10 cellular contexts compared by ENCODE assay signal in the genomic region with DNA sequence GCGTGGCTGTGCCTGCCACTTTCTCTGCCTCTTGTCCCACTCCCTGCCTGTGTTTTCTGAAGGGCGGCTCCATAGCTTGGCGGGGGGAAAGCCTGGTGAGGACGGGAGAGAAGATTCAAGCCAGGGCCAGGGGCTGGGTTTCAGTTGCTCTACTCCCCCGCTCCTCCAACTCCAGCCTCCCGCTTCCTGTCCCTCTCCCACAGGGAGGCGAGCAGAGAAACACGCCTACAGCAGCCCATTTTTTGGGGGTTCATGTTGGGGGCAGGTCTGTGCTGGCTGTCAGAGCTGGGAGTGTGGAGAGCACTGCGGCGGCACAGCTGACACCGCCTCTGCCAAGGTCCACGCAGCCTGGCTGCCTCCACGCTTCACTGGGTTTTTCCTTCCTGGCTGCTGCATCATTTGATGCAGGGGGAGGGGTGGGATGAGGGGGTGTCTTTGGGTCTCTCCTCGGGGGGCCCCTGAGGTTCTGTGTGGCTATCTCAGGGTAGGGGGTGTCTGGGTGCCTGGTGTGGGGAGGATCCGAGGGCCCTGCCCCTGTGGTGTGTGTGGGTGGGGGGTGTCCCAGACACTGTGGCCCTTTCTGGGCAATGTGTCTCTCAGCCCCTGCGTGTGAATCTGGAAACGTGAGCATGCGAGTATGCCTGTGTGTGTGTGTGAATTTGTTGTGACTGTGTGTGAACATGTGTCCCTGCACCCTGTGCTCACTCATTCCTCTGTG. TPM values are rescaled to one million over a fixed set of nuclear protein-coding genes. Genes with fewer than 3 reads are reported as not detected.
A peak's percentile ranks its signal among the peaks of the same experiment; 100 is the strongest.
DNase-seq lines count a peak whose midpoint lies in the region; ATAC-seq and TF ChIP-seq lines count a peak whose summit lies in the region.
"Had no signal": no experiment of that assay in that cellular context is flagged by ENCODE, and none has a peak within 500 bp of the region (broad histone marks: within the 10 kb centered on the region; RNA-seq: fewer than 3 reads in every experiment).

No MANE protein-coding gene starts in this region.

- H3K9me3 ChIP-seq in PC-9 (ENCODE audit: insufficient read depth, low read depth): no peaks in the 10 kb centered on the region
- no peaks in the 10 kb centered on the region for H3K9me3 ChIP-seq in fibroblast of lung (ENCODE audit: control insufficient read depth, insufficient read depth, low read depth, low read length)

- H3F3A ChIP-seq in PC-9 (ENCODE audit: insufficient read depth, low read depth): peaks cover 39% of the 10 kb centered on the region; the same call in 1 of the 2 replicates

- H3K36me3 ChIP-seq in PC-9 (ENCODE audit: low read depth) (no peaks in the 10 kb centered on the region), fibroblast of lung (ENCODE audit: control insufficient read depth, insufficient read depth, low read length) (no peaks in the 10 kb centered on the region), brain microvascular endothelial cell (replicated peaks) (no peaks in the 10 kb centered on the region)

- no peak overlapping the region for H3K9ac ChIP-seq in fibroblast of lung (ENCODE audit: insufficient read depth, low read length)

- H2AFZ ChIP-seq in PC-9 (no peak overlapping the region), fibroblast of lung (ENCODE audit: low read length) (peak overlapping the region; percentile 87)

- no peaks in the 10 kb centered on the region for H3K9me3 Mint-ChIP-seq in activated CD4-positive, alpha-beta memory T cell treated with anti-CD3 and anti-CD28 coated beads for 36 hours
- H3K9me3 Mint-ChIP-seq in activated CD4-positive, alpha-beta memory T cell treated with anti-CD3 and anti-CD28 coated beads, Interleukin-2, amount 10 ng/mL, durations not matched to agents 7 days and 5 days: no peaks in the 10 kb centered on the region
- H3K9me3 Mint-ChIP-seq: T-helper 1 cell treated with Interleukin-12 subunit alpha and Interleukin-12 subunit beta and Interleukin-4 antibody, amounts not matched to agents 30 μg/mL and 1 μg/mL, for 36 hours had no signal

- H3K4me3 ChIP-seq in PC-9: no peak overlapping the region
- H3K4me3 ChIP-seq in fibroblast of lung (replicated peaks in 1 of 4; ENCODE audit: control extremely low read depth in 1 of 4, insufficient read depth in 1 of 4, low read depth in 3 of 4, low read length in 4 of 4): no peak overlapping the region
- H3K4me3 ChIP-seq in brain microvascular endothelial cell (ENCODE audit: low read depth, low read length): no peak overlapping the region

- H3K27me3 Mint-ChIP-seq in activated CD4-positive, alpha-beta memory T cell treated with anti-CD3 and anti-CD28 coated beads for 36 hours: peaks cover 19% of the 10 kb centered on the region
- peaks cover 21% of the 10 kb centered on the region for H3K27me3 Mint-ChIP-seq in activated CD4-positive, alpha-beta memory T cell treated with anti-CD3 and anti-CD28 coated beads, Interleukin-2, amount 10 ng/mL, durations not matched to agents 7 days and 5 days

- no peaks in the 10 kb centered on the region for H3K9me2 ChIP-seq in PC-9 (ENCODE audit: insufficient read depth)

- no peak overlapping the region for H3K27ac Mint-ChIP-seq in activated CD4-positive, alpha-beta memory T cell treated with anti-CD3 and anti-CD28 coated beads for 36 hours
- no peak overlapping the region for H3K27ac Mint-ChIP-seq in activated CD4-positive, alpha-beta memory T cell treated with anti-CD3 and anti-CD28 coated beads, Interleukin-2, amount 10 ng/mL, durations not matched to agents 7 days and 5 days
- H3K27ac Mint-ChIP-seq: progenitor cell of endocrine pancreas had no signal

- H3K27ac ChIP-seq in PC-9 (0 out of 2 replicates have a peak overlapping the region, but pooled peaks have one; percentile 47), fibroblast of lung (ENCODE audit: insufficient read depth, low read length) (peak overlapping the region; percentile 34), brain microvascular endothelial cell (no peak overlapping the region)

- intact Hi-C loops in activated CD4-positive, alpha-beta memory T cell treated with anti-CD3 and anti-CD28 coated beads for 36 hours (cut with micrococcal nuclease): no loop called here
- intact Hi-C loops in PC-9 (cut with micrococcal nuclease; ENCODE audit: unreplicated experiment): loop anchor here (1.0 kb wide), 1 partner anchor 16 kb away; no protein-coding TSS in a partner anchor

- H3K36me3 Mint-ChIP-seq in activated CD4-positive, alpha-beta memory T cell treated with anti-CD3 and anti-CD28 coated beads for 36 hours: no peaks in the 10 kb centered on the region
- H3K36me3 Mint-ChIP-seq in activated CD4-positive, alpha-beta memory T cell treated with anti-CD3 and anti-CD28 coated beads, Interleukin-2, amount 10 ng/mL, durations not matched to agents 7 days and 5 days (ENCODE audit: low read depth): no peaks in the 10 kb centered on the region

- TF ChIP-seq CTCF in PC-9 (conservative IDR thresholded peaks at IDR 0.05): no peak
- no peak for TF ChIP-seq CTCF in fibroblast of lung (conservative IDR thresholded peaks at IDR 0.05 in 1 of 2, IDR thresholded peaks at IDR 0.05 in 1 of 2; ENCODE audit: low read depth in 1 of 2, low read length in 2 of 2)
- TF ChIP-seq CTCF in brain microvascular endothelial cell (IDR thresholded peaks at IDR 0.05; ENCODE audit: low read depth, low read length, missing control alignments): no peak

- in situ Hi-C loops in brain microvascular endothelial cell (cut with HindIII; ENCODE audit: low pct_ligation_motif_present, low sequenced_read_pairs): no loop called here

- peak; percentile 12 for ATAC-seq in stimulated activated naive CD8-positive, alpha-beta T cell treated with anti-CD3 and anti-CD28 coated beads, Interleukin-15, Interleukin-2, amounts not matched to agents 100 U/mL and 50 U/mL, for 24 hours
- no peak for ATAC-seq in GM19463 (IDR thresholded peaks at IDR 0.05; ENCODE audit: unreplicated experiment)

- peak overlapping the region; percentile 58 for H3K4me2 ChIP-seq in PC-9
- H3K4me2 ChIP-seq in fibroblast of lung (ENCODE audit: extremely low read depth, insufficient read depth, low read length): peak overlapping the region; percentile 63

- CTCF ChIA-PET in activated CD4-positive, alpha-beta memory T cell treated with anti-CD3 and anti-CD28 coated beads for 36 hours (lab: Charles Lee): interaction anchor here (1.1 to 1.3 kb wide), 3 partner anchors 11 to 47 kb away, joined by 3 to 7 read pairs (median 3); no protein-coding TSS in a partner anchor
- CTCF ChIA-PET in activated CD4-positive, alpha-beta memory T cell treated with anti-CD3 and anti-CD28 coated beads, Interleukin-2, amount 10 ng/mL, durations not matched to agents 7 days and 5 days (lab: Charles Lee): interaction anchor here (1.3 kb wide), 1 partner anchor 19 kb away, joined by 3 read pairs; no protein-coding TSS in a partner anchor
- CTCF ChIA-PET in PC-9 (lab: Charles Lee): interaction anchor here (0.5 to 0.6 kb wide), 2 partner anchors 68 to 125 kb away, joined by 5 to 7 read pairs; no protein-coding TSS in a partner anchor

- POLR2A ChIA-PET in activated CD4-positive, alpha-beta memory T cell treated with anti-CD3 and anti-CD28 coated beads for 36 hours (lab: Charles Lee): interaction anchor here (0.7 kb wide), 1 partner anchor 317 kb away, joined by 3 read pairs; no protein-coding TSS in a partner anchor
- POLR2A ChIA-PET in activated CD4-positive, alpha-beta memory T cell treated with anti-CD3 and anti-CD28 coated beads, Interleukin-2, amount 10 ng/mL, durations not matched to agents 7 days and 5 days (lab: Charles Lee): no interaction called here
- POLR2A ChIA-PET in PC-9 (lab: Charles Lee; ENCODE audit: unreplicated experiment): interaction anchor here (0.5 to 0.9 kb wide), 6 partner anchors 9 to 91 kb away, joined by 3 to 34 read pairs (median 6); no protein-coding TSS in a partner anchor

- peaks cover 71% of the 10 kb centered on the region for H3K4me1 ChIP-seq in PC-9 (replicated peaks; ENCODE audit: insufficient read depth)
- H3K4me1 ChIP-seq in fibroblast of lung (ENCODE audit: control insufficient read depth, extremely low read depth, insufficient read depth, low read length): peaks cover 19% of the 10 kb centered on the region

- no TSS peak for BruUV-seq in PC-9 (replicated peaks; lab: Mats Ljungman, UMichigan)

- peaks cover 5% of the 10 kb centered on the region for H3K4me1 Mint-ChIP-seq in activated CD4-positive, alpha-beta memory T cell treated with anti-CD3 and anti-CD28 coated beads for 36 hours (ENCODE audit: low read depth)
- H3K4me1 Mint-ChIP-seq in activated CD4-positive, alpha-beta memory T cell treated with anti-CD3 and anti-CD28 coated beads, Interleukin-2, amount 10 ng/mL, durations not matched to agents 7 days and 5 days: peaks cover 5% of the 10 kb centered on the region

- H3K79me2 ChIP-seq in PC-9 (ENCODE audit: low read depth) (no peaks in the 10 kb centered on the region), fibroblast of lung (ENCODE audit: control insufficient read depth, insufficient read depth, low read length) (no peaks in the 10 kb centered on the region)

- no peaks in the 10 kb centered on the region for H4K20me1 ChIP-seq in PC-9 (ENCODE audit: insufficient read depth)
- no peaks in the 10 kb centered on the region for H4K20me1 ChIP-seq in fibroblast of lung (ENCODE audit: control insufficient read depth, extremely low read depth, insufficient read depth, low read length)

- DNase-seq in activated CD4-positive, alpha-beta memory T cell treated with anti-CD3 and anti-CD28 coated beads for 36 hours: peak; percentile 24
- DNase-seq in activated CD4-positive, alpha-beta memory T cell treated with anti-CD3 and anti-CD28 coated beads, Interleukin-2, amount 10 ng/mL, durations not matched to agents 7 days and 5 days: no peak
- DNase-seq in PC-9 (no peak), fibroblast of lung (ENCODE audit: low read depth in 2 of 2) (peak in 1 of 2 donors; percentile 52), brain microvascular endothelial cell (no peak), MV-4-11 (lab: John Stamatoyannopoulos, UW) (no peak)
- peak; percentile 16 for DNase-seq in stimulated activated naive CD8-positive, alpha-beta T cell treated with anti-CD3 and anti-CD28 coated beads, Interleukin-15, Interleukin-2, amounts not matched to agents 100 U/mL and 50 U/mL, for 24 hours

- H3K27me3 ChIP-seq in PC-9 (ENCODE audit: insufficient read depth, low read depth) (no peaks in the 10 kb centered on the region), fibroblast of lung (ENCODE audit: control insufficient read depth, insufficient read depth, low read length) (no peaks in the 10 kb centered on the region), brain microvascular endothelial cell (replicated peaks) (no peaks in the 10 kb centered on the region)

- H3K4me3 Mint-ChIP-seq in activated CD4-positive, alpha-beta memory T cell treated with anti-CD3 and anti-CD28 coated beads for 36 hours: no peak overlapping the region
- H3K4me3 Mint-ChIP-seq in activated CD4-positive, alpha-beta memory T cell treated with anti-CD3 and anti-CD28 coated beads, Interleukin-2, amount 10 ng/mL, durations not matched to agents 7 days and 5 days: no peak overlapping the region
- H3K4me3 Mint-ChIP-seq: T-helper 1 cell treated with Interleukin-12 subunit alpha and Interleukin-12 subunit beta and Interleukin-4 antibody, amounts not matched to agents 30 μg/mL and 1 μg/mL, for 36 hours had no signal

RNA-seq across cellular contexts. Expression of a gene that starts 10.7 kb away (rescaled TPM):
- total RNA-seq in activated CD4-positive, alpha-beta memory T cell treated with anti-CD3 and anti-CD28 coated beads for 36 hours: not detected
- total RNA-seq in activated CD4-positive, alpha-beta memory T cell treated with anti-CD3 and anti-CD28 coated beads, Interleukin-2, amount 10 ng/mL, durations not matched to agents 7 days and 5 days: not detected
- total RNA-seq in PC-9 (2021) (84.1 and 94.9 TPM in 2 replicates), fibroblast of lung (under 0.01 and 0.17 TPM in 2 replicates)
- 0.90 and 1.0 TPM in 2 replicates for polyA plus RNA-seq in fibroblast of lung
- polyA plus RNA-seq in fibroblast of lung (2012): 0.83 and 1.1 TPM in 2 replicates
- polyA minus RNA-seq in fibroblast of lung (ENCODE audit: low replicate concordance): 0.89 and 1.5 TPM in 2 replicates

RNA-seq across cellular contexts. Expression of a gene that starts 30.5 kb away (rescaled TPM):
- 1 to 10 TPM; 3.5 to 3.7 TPM for total RNA-seq in activated CD4-positive, alpha-beta memory T cell treated with anti-CD3 and anti-CD28 coated beads for 36 hours
- 1 to 10 TPM; 9.1 to 9.3 TPM for total RNA-seq in activated CD4-positive, alpha-beta memory T cell treated with anti-CD3 and anti-CD28 coated beads, Interleukin-2, amount 10 ng/mL, durations not matched to agents 7 days and 5 days
- 3,783 and 4,555 TPM in 2 replicates for total RNA-seq in PC-9 (2021)
- 3.1 and 3.5 TPM in 2 replicates for total RNA-seq in fibroblast of lung
- 3.1 and 8.6 TPM in 2 replicates for polyA plus RNA-seq in fibroblast of lung
- 2.6 and 11.8 TPM in 2 replicates for polyA plus RNA-seq in fibroblast of lung (2012)
- 25.5 and 29.2 TPM in 2 replicates for polyA minus RNA-seq in fibroblast of lung (ENCODE audit: low replicate concordance)

Comparison
In these comparisons a context has a peak if more than half of its experiments do, and no peak if none do; other contexts are left out.
1. DNase-seq: peak in activated CD4-positive, alpha-beta memory T cell treated with anti-CD3 and anti-CD28 coated beads for 36 hours (single experiment) and stimulated activated naive CD8-positive, alpha-beta T cell treated with anti-CD3 and anti-CD28 coated beads, Interleukin-15, Interleukin-2, amounts not matched to agents 100 U/mL and 50 U/mL, for 24 hours (single experiment); none in activated CD4-positive, alpha-beta memory T cell treated with anti-CD3 and anti-CD28 coated beads, Interleukin-2, amount 10 ng/mL, durations not matched to agents 7 days and 5 days (single experiment), PC-9 (0 of 2), brain microvascular endothelial cell (single experiment) and MV-4-11 (single experiment).
2. RNA of a gene that starts 10.7 kb away (total RNA-seq): 84.1 to 94.9 TPM in PC-9; under 0.01 to 0.17 TPM in fibroblast of lung, not detected in activated CD4-positive, alpha-beta memory T cell treated with anti-CD3 and anti-CD28 coated beads, Interleukin-2, amount 10 ng/mL, durations not matched to agents 7 days and 5 days and not detected in activated CD4-positive, alpha-beta memory T cell treated with anti-CD3 and anti-CD28 coated beads for 36 hours; every median in the first group is over 10 times any median in the second.
3. RNA of a gene that starts 30.5 kb away (total RNA-seq): 3,783 to 4,555 TPM in PC-9; 9.1 to 9.3 TPM in activated CD4-positive, alpha-beta memory T cell treated with anti-CD3 and anti-CD28 coated beads, Interleukin-2, amount 10 ng/mL, durations not matched to agents 7 days and 5 days, 3.5 to 3.7 TPM in activated CD4-positive, alpha-beta memory T cell treated with anti-CD3 and anti-CD28 coated beads for 36 hours and 3.1 to 3.5 TPM in fibroblast of lung; every median in the first group is over 100 times any median in the second.